Comparison of ENCODE assay signal across 8 cellular contexts in genomic region chr15:79310985-79311900, GRCh38. TPM values are rescaled to one million over a fixed set of nuclear protein-coding genes. Genes with fewer than 3 reads are reported as not detected.
DNase-seq lines count a peak whose midpoint lies in the region; ATAC-seq and TF ChIP-seq lines count a peak whose summit lies in the region.

TMED3 (plus strand) TSS chr15:79311112; CDS start chr15:79311250, 138 bp downstream.

- ATAC-seq in GM19023 (IDR thresholded peaks at IDR 0.05; ENCODE audit: unreplicated experiment) (peak; percentile 90), HG03196 (IDR thresholded peaks at IDR 0.05; ENCODE audit: unreplicated experiment) (peak; percentile 91), left colon (peak; percentile 98)

- peak within 1 kb of the TSS; percentile 90 for H3K4me3 ChIP-seq in choroid plexus epithelial cell (ENCODE audit: low read depth, low read length)

- DNase-seq in Ammon's horn (ENCODE audit: low spot score) (peak; percentile 77), NCI-H345 treated with DMSO at 0.1 percent for 48 hours (lab: John Stamatoyannopoulos, UW; ENCODE audit: unreplicated experiment) (peak; percentile 48), choroid plexus epithelial cell (ENCODE audit: low read depth) (peak; percentile 87), left colon (peak; percentile 76 to 84)
- peak; percentile 59 to 70 for DNase-seq in activated CD4-positive, alpha-beta T cell treated with anti-CD3 and anti-CD28 coated beads for 24 hours (ENCODE audit: low read depth in 2 of 2)
- DNase-seq in stimulated activated CD4-positive, alpha-beta T cell treated with anti-CD3 and anti-CD28 coated beads, Interleukin-1b, Interleukin-23, amount 100 ng/mL, for 4 hours (ENCODE audit: low read depth in 2 of 2) = peak; percentile 65 to 72

- intact Hi-C loops in left colon (cut with DNase I, micrococcal nuclease) = no loop called here

- TF ChIP-seq CTCF in choroid plexus epithelial cell (conservative IDR thresholded peaks at IDR 0.05; ENCODE audit: low read depth, low read length) = peak; percentile 22

RNA-seq across cellular contexts. Expression of gene TMED3, which starts in this region (rescaled TPM):
- 10 to 100 TPM; 64.0 to 74.3 TPM for total RNA-seq in left colon

Comparison
In these comparisons a context has a peak if more than half of its experiments do, and no peak if none do; other contexts are left out.
1. Peak in every context shown above with its lines: DNase-seq, ATAC-seq and H3K4me3 ChIP-seq.